1 cellular context compared by ENCODE assay signal in the genomic region with DNA sequence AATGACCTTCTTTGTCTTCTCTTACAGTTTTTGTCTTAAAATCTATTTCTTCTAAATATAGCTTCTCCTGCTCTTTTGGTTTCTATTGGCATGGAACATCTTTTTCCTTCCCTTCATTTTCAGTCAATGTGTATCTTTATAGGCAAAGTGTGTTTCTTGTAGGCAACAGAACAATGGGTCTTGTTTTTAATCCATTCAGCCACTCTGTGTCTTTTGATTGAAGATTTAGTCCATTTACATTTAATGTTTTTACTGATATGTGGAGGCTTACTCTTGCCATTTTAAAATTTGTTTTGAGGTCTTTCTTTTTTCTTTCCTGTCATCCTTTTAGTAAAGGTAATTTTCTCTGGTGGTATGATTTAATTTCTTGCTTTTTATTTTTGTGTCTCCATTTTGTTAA.
TF ChIP-seq lines count a peak whose summit lies in the region.

No MANE protein-coding gene starts in this region.

TF ChIP-seq in HEK293, 187 proteins besides CTCF, POLR2A, EP300 and RAD21 (continued from another document):
- TF ChIP-seq, protein P1, sequence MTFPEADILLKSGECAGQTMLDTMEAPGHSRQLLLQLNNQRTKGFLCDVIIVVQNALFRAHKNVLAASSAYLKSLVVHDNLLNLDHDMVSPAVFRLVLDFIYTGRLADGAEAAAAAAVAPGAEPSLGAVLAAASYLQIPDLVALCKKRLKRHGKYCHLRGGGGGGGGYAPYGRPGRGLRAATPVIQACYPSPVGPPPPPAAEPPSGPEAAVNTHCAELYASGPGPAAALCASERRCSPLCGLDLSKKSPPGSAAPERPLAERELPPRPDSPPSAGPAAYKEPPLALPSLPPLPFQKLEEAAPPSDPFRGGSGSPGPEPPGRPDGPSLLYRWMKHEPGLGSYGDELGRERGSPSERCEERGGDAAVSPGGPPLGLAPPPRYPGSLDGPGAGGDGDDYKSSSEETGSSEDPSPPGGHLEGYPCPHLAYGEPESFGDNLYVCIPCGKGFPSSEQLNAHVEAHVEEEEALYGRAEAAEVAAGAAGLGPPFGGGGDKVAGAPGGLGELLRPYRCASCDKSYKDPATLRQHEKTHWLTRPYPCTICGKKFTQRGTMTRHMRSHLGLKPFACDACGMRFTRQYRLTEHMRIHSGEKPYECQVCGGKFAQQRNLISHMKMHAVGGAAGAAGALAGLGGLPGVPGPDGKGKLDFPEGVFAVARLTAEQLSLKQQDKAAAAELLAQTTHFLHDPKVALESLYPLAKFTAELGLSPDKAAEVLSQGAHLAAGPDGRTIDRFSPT (tag by site-specific recombination; IDR thresholded peaks at IDR 0.05), result no peak
- TF ChIP-seq, protein P2, sequence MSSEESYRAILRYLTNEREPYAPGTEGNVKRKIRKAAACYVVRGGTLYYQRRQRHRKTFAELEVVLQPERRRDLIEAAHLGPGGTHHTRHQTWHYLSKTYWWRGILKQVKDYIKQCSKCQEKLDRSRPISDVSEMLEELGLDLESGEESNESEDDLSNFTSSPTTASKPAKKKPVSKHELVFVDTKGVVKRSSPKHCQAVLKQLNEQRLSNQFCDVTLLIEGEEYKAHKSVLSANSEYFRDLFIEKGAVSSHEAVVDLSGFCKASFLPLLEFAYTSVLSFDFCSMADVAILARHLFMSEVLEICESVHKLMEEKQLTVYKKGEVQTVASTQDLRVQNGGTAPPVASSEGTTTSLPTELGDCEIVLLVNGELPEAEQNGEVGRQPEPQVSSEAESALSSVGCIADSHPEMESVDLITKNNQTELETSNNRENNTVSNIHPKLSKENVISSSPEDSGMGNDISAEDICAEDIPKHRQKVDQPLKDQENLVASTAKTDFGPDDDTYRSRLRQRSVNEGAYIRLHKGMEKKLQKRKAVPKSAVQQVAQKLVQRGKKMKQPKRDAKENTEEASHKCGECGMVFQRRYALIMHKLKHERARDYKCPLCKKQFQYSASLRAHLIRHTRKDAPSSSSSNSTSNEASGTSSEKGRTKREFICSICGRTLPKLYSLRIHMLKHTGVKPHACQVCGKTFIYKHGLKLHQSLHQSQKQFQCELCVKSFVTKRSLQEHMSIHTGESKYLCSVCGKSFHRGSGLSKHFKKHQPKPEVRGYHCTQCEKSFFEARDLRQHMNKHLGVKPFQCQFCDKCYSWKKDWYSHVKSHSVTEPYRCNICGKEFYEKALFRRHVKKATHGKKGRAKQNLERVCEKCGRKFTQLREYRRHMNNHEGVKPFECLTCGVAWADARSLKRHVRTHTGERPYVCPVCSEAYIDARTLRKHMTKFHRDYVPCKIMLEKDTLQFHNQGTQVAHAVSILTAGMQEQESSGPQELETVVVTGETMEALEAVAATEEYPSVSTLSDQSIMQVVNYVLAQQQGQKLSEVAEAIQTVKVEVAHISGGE (tag by site-specific recombination; conservative IDR thresholded peaks at IDR 0.05; ENCODE audit: low read depth), result no peak
- no peak for TF ChIP-seq ZNF707 (tag by site-specific recombination; IDR thresholded peaks at IDR 0.05)
